1 cellular context compared by ENCODE assay signal in genomic region chr2:1480671-1481076, GRCh38.
TF ChIP-seq lines count a peak whose summit lies in the region.

No MANE protein-coding gene starts in this region.

TF ChIP-seq in HCT116, 20 proteins besides CTCF, POLR2A, EP300 and RAD21:
- no peak for TF ChIP-seq CEBPB (IDR thresholded peaks at IDR 0.05; ENCODE audit: low read depth)
- no peak for TF ChIP-seq FOSL1 (IDR thresholded peaks at IDR 0.05; ENCODE audit: low read depth)
- no peak for TF ChIP-seq ZBTB33 (IDR thresholded peaks at IDR 0.05; ENCODE audit: extremely low read depth, insufficient replicate concordance, low read length)
